13 cellular contexts compared by ENCODE assay signal in genomic region chr5:77181173-77181572, GRCh38. TPM values are rescaled to one million over a fixed set of nuclear protein-coding genes. Genes with fewer than 3 reads are reported as not detected.
A peak's percentile ranks its signal among the peaks of the same experiment; 100 is the strongest.
DNase-seq lines count a peak whose midpoint lies in the region; ATAC-seq and TF ChIP-seq lines count a peak whose summit lies in the region.
"Had no signal": no experiment of that assay in that cellular context is flagged by ENCODE, and none has a peak within 500 bp of the region (broad histone marks: within the 10 kb centered on the region; RNA-seq: fewer than 3 reads in every experiment).

No MANE protein-coding gene starts in this region.

- H3K4me1 Mint-ChIP-seq in WTC11 (peaks cover 9% of the 10 kb centered on the region), natural killer cell (no peaks in the 10 kb centered on the region)
- H3K4me1 Mint-ChIP-seq: memory B cell had no signal

- no peaks in the 10 kb centered on the region for H3K36me3 ChIP-seq in iPS-18a (ENCODE audit: control insufficient read depth, low read depth, low read length)
- no peaks in the 10 kb centered on the region for H3K36me3 ChIP-seq in prostate gland

- H3K4me1 ChIP-seq in iPS-18a (ENCODE audit: control insufficient read depth, low read depth, low read length) (no peaks in the 10 kb centered on the region), prostate gland (replicated peaks) (no peaks in the 10 kb centered on the region)

- POLR2A ChIA-PET in WTC11 (lab: Charles Lee): no interaction called here

- no peak for TF ChIP-seq POLR2A in prostate gland (IDR thresholded peaks at IDR 0.05)

- H3K27me3 Mint-ChIP-seq in WTC11 (ENCODE audit: low read depth) (peaks cover 45% of the 10 kb centered on the region), natural killer cell (ENCODE audit: low read depth in 2 of 2) (peaks cover 22 to 24% of the 10 kb centered on the region in 2 donors)

- no peak overlapping the region for H3K27ac Mint-ChIP-seq in WTC11
- H3K27ac Mint-ChIP-seq in natural killer cell: no peak overlapping the region
- H3K27ac Mint-ChIP-seq: memory B cell had no signal

- H3K36me3 Mint-ChIP-seq in WTC11: no peaks in the 10 kb centered on the region
- H3K36me3 Mint-ChIP-seq in natural killer cell: no peaks in the 10 kb centered on the region
- H3K36me3 Mint-ChIP-seq: memory B cell had no signal

- H3K9me3 Mint-ChIP-seq in WTC11 (no peaks in the 10 kb centered on the region), natural killer cell (no peaks in the 10 kb centered on the region)
- H3K9me3 Mint-ChIP-seq: memory B cell had no signal

- WGBS in prostate gland: 14% methylated on average over 15 of the region's 15 CpGs

- H3K27ac ChIP-seq in iPS-18a (ENCODE audit: low read length) (no peak overlapping the region), prostate gland (peak overlapping the region; percentile 5 to 61)

- no peak for TF ChIP-seq CTCF in WTC11 (IDR thresholded peaks at IDR 0.05)
- TF ChIP-seq CTCF in prostate gland (IDR thresholded peaks at IDR 0.05): no peak
- TF ChIP-seq CTCF in natural killer cell (IDR thresholded peaks at IDR 0.05): no peak

- DNase-seq in ELF-1 (ENCODE audit: low read depth, low spot score) (peak; percentile 19), WTC11 (ENCODE audit: low spot score) (peak; percentile 18), prostate gland (ENCODE audit: low spot score) (no peak), foreskin melanocyte (no peak), natural killer cell (no peak), NCI-H1417 treated with DMSO at 0.1 percent for 48 hours (lab: John Stamatoyannopoulos, UW) (no peak)
- DNase-seq: NCI-H2171; stimulated activated CD4-positive, alpha-beta T cell treated with anti-CD3 and anti-CD28 coated beads, Interleukin-2, amount 100 ng/mL, for 48 hours had no signal

- no peak overlapping the region for H3K9ac ChIP-seq in iPS-18a (ENCODE audit: low read length)
- H3K9ac ChIP-seq: SK-N-SH had no signal

- H3K9me3 ChIP-seq in iPS-18a (ENCODE audit: control insufficient read depth, low read depth, low read length) (no peaks in the 10 kb centered on the region), prostate gland (no peaks in the 10 kb centered on the region)
- H3K9me3 ChIP-seq: SK-N-SH had no signal

- peaks cover 41% of the 10 kb centered on the region for H3K27me3 ChIP-seq in iPS-18a (ENCODE audit: control insufficient read depth, insufficient read depth, low read length)
- no peaks in the 10 kb centered on the region for H3K27me3 ChIP-seq in prostate gland (replicated peaks; ENCODE audit: insufficient read depth)

- H3K4me3 Mint-ChIP-seq in WTC11 (peak overlapping the region; percentile 66), natural killer cell (no peak overlapping the region)
- H3K4me3 Mint-ChIP-seq: memory B cell had no signal

- intact Hi-C loops in prostate gland (cut with DNase I) (no loop called here), natural killer cell (cut with micrococcal nuclease) (no loop called here)

- CTCF ChIA-PET in WTC11 (lab: Charles Lee): interaction anchor here (1.4 to 2.9 kb wide), 2 partner anchors 13 to 311 kb away, joined by 3 to 13 read pairs; partner anchors contain the start of gene WDR41

- ATAC-seq in WTC11 (peak; percentile 61), GM19351 (IDR thresholded peaks at IDR 0.05; ENCODE audit: unreplicated experiment) (no peak), natural killer cell (no peak)

- H3K4me3 ChIP-seq in iPS-18a (ENCODE audit: low read length) (peak overlapping the region; percentile 62), prostate gland (peak overlapping the region; percentile 43 to 49)

TF ChIP-seq in WTC11, 78 proteins besides CTCF, POLR2A, EP300 and RAD21:
- no peak for TF ChIP-seq USF2 (CRISPR knock-in tag; IDR thresholded peaks at IDR 0.05)

RNA-seq across cellular contexts. Expression of gene PDE8B, which starts 29.3 kb away (rescaled TPM):
- total RNA-seq in WTC11 (2021) (0.31 to 0.62 TPM (median 0.53 TPM) in 3 replicates), prostate gland (10 to 100 TPM; 25.6 to 66.0 TPM), natural killer cell (under 1 TPM in 2 of 3 donors, not detected in 1; 0.23 to 0.82 TPM)
- total RNA-seq: endothelial cell of umbilical vein had no signal

Comparison
In these comparisons a context has a peak if more than half of its experiments do, and no peak if none do; other contexts are left out.
1. DNase-seq: peak in ELF-1 (single experiment) and WTC11 (single experiment); none in prostate gland (single experiment), foreskin melanocyte (single experiment), natural killer cell (single experiment) and NCI-H1417 treated with DMSO at 0.1 percent for 48 hours (single experiment).
2. RNA of gene PDE8B, which starts 29.3 kb away (total RNA-seq): 25.6 to 66.0 TPM in prostate gland; 0.31 to 0.62 TPM in WTC11 and 0.23 to 0.82 TPM in natural killer cell; every median in the first group is over 10 times any median in the second.